In genomic region chr1:219791766-219792165, GRCh38 we compare ENCODE assay signal across 21 cellular contexts.
"Had no signal": no experiment of that assay in that cellular context is flagged by ENCODE, and none has a peak within 500 bp of the region (broad histone marks: within the 10 kb centered on the region; RNA-seq: fewer than 3 reads in every experiment).

No MANE protein-coding gene starts in this region.

- FAIRE-seq: frontal cortex, islet of Langerhans had no signal

- H3K27me3 Mint-ChIP-seq: stimulated activated naive CD8-positive, alpha-beta T cell treated with anti-CD3 and anti-CD28 coated beads, Interleukin-15, Interleukin-2, amounts not matched to agents 100 ng/mL and 50 ng/mL, for 24 hours had no signal

- H3K36me3 Mint-ChIP-seq: natural killer cell treated with Interleukin-12 subunit alpha and Interleukin-12 subunit beta and Interleukin-15 and Interleukin-18, amount 100 ng/mL, for 72 hours; stimulated activated effector memory CD8-positive, alpha-beta T cell treated with anti-CD3 and anti-CD28 coated beads, Interleukin-12 subunit alpha, Interleukin-12 subunit beta, amount 100 ng/mL, for 72 hours had no signal

- H3K9me3 ChIP-seq: colonic mucosa, esophagus squamous epithelium, prostate gland, right lobe of liver, tibial artery, upper lobe of right lung, vagina had no signal

- H3K27me3 ChIP-seq: colonic mucosa, esophagus squamous epithelium, heart left ventricle, right lobe of liver, tibial artery, upper lobe of right lung, vagina had no signal

- H3K4me1 Mint-ChIP-seq: stimulated activated effector memory CD8-positive, alpha-beta T cell treated with anti-CD3 and anti-CD28 coated beads, Interleukin-12 subunit alpha, Interleukin-12 subunit beta, amount 100 ng/mL, for 72 hours had no signal

- DNase-seq: colonic mucosa; dermis blood vessel endothelial cell; esophagus squamous epithelium; heart left ventricle; hippocampal formation; mammary epithelial cell; midbrain; occipital lobe; right lobe of liver; stimulated activated CD4-positive, alpha-beta T cell treated with anti-CD3 and anti-CD28 coated beads, Interleukin-4, amount 100 ng/mL, for 1 hour; stimulated activated CD8-positive, alpha-beta memory T cell treated with anti-CD3 and anti-CD28 coated beads, Interleukin-4, amount 100 ng/mL, for 48 hours; tibial artery; upper lobe of right lung had no signal

- ATAC-seq: natural killer cell treated with Interleukin-12 subunit alpha and Interleukin-12 subunit beta and Interleukin-15 and Interleukin-18, amount 100 ng/mL, for 72 hours; right lobe of liver; stimulated activated effector memory CD8-positive, alpha-beta T cell treated with anti-CD3 and anti-CD28 coated beads, Interleukin-12 subunit alpha, Interleukin-12 subunit beta, amount 100 ng/mL, for 72 hours; upper lobe of right lung had no signal

- H3K4me1 ChIP-seq: colonic mucosa, parathyroid adenoma, prostate gland, right lobe of liver, tibial artery, upper lobe of right lung, vagina had no signal

- H3K9ac ChIP-seq: parathyroid adenoma had no signal

- H3K27ac ChIP-seq: colonic mucosa, esophagus squamous epithelium, parathyroid adenoma, prostate gland, right lobe of liver, tibial artery, upper lobe of right lung had no signal

- H2AFZ ChIP-seq: parathyroid adenoma had no signal

- H3K27ac Mint-ChIP-seq: natural killer cell treated with Interleukin-12 subunit alpha and Interleukin-12 subunit beta and Interleukin-15 and Interleukin-18, amount 100 ng/mL, for 72 hours; stimulated activated effector memory CD8-positive, alpha-beta T cell treated with anti-CD3 and anti-CD28 coated beads, Interleukin-12 subunit alpha, Interleukin-12 subunit beta, amount 100 ng/mL, for 72 hours; stimulated activated naive CD8-positive, alpha-beta T cell treated with anti-CD3 and anti-CD28 coated beads, Interleukin-15, Interleukin-2, amounts not matched to agents 100 ng/mL and 50 ng/mL, for 24 hours had no signal

- H3K79me2 ChIP-seq: parathyroid adenoma had no signal

- H3K36me3 ChIP-seq: colonic mucosa, esophagus squamous epithelium, heart left ventricle, prostate gland, right lobe of liver, tibial artery, upper lobe of right lung, vagina had no signal

- H3K4me3 ChIP-seq: colonic mucosa, esophagus squamous epithelium, heart left ventricle, prostate gland, right lobe of liver, tibial artery, upper lobe of right lung, vagina had no signal

- H3K4me3 Mint-ChIP-seq: natural killer cell treated with Interleukin-12 subunit alpha and Interleukin-12 subunit beta and Interleukin-15 and Interleukin-18, amount 100 ng/mL, for 72 hours; stimulated activated effector memory CD8-positive, alpha-beta T cell treated with anti-CD3 and anti-CD28 coated beads, Interleukin-12 subunit alpha, Interleukin-12 subunit beta, amount 100 ng/mL, for 72 hours; stimulated activated naive CD8-positive, alpha-beta T cell treated with anti-CD3 and anti-CD28 coated beads, Interleukin-15, Interleukin-2, amounts not matched to agents 100 ng/mL and 50 ng/mL, for 24 hours had no signal
